In the genomic region with DNA sequence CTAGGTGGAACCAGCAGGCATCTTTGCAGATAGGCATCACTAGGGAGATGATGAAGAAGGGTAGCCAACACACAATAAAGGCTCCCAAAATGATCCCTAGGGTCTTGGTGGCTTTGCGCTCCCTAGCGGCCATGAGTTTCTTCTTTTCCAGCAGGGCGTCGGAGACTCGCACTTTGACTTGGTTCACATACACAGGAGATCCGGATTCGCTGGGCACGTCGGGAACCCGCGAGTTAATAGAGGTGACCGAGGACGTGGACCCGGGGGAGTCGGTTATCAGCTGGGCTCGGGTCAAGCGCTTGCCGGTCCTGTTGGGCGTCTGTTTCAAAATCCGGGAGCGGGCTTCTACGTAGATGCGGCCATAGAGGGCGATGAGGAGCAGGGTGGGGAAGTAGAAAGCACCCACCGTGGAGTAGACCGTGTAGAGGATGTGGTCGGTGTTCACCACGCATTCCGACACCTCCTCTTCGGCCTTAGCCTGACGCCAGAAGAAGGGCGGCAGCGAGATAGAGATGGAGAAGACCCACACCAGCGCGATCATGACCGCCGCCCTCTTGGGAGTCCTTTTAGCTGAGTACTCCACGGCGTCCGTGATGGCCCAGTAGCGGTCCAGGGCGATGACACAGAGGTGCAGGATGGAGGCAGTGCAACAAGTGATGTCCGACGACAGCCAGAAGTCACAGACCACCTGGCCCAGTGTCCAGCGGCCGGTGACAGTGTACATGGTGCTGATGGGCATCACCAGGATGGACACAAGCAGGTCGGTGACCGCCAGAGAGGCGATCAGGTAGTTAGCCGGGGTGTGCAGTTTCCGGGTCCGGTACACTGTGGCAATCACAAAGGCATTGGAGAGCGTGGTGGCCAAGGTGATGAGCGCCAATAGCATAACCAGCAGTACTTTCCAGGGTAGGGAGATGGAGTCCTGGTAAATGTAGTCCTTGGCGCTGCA, we compare ENCODE assay signal across 9 cellular contexts. TPM values are rescaled to one million over a fixed set of nuclear protein-coding genes. Genes with fewer than 3 reads are reported as not detected.
DNase-seq lines count a peak whose midpoint lies in the region; ATAC-seq, FAIRE-seq and TF ChIP-seq lines count a peak whose summit lies in the region.
"Had no signal": no experiment of that assay in that cellular context is flagged by ENCODE, and none has a peak within 500 bp of the region (broad histone marks: within the 10 kb centered on the region; RNA-seq: fewer than 3 reads in every experiment).

No MANE protein-coding gene starts in this region.

- TF ChIP-seq RAD21 in HepG2 (CRISPR knock-in tag; IDR thresholded peaks at IDR 0.05) = no peak

- no TSS peak for BruUV-seq in HepG2 (replicated peaks; lab: Mats Ljungman, UMichigan)

- peaks cover 62% of the 10 kb centered on the region for H3K27me3 ChIP-seq in HUES6 (ENCODE audit: control insufficient read depth, insufficient read depth, low read length)
- peaks cover 56 to 57% (median 56%) of the 10 kb centered on the region in 3 donors for H3K27me3 ChIP-seq in skeletal muscle tissue (ENCODE audit: control insufficient read depth in 3 of 3, insufficient read depth in 3 of 3, low read length in 3 of 3)
- H3K27me3 ChIP-seq in HepG2 (ENCODE audit: control insufficient read depth in 1 of 2, insufficient read depth in 2 of 2, low read length in 2 of 2) = peaks cover 1 to 44% of the 10 kb centered on the region in 2 experiments; a peak in 3 of 5 replicates

- H3K9ac ChIP-seq in HUES6 (ENCODE audit: low read length) = peak overlapping the region; percentile 47
- H3K9ac ChIP-seq in skeletal muscle tissue (ENCODE audit: low read depth in 1 of 3, low read length in 3 of 3) = no peak overlapping the region
- H3K9ac ChIP-seq in HepG2 (ENCODE audit: insufficient read depth, low read depth, low read length) = no peak overlapping the region

- H3K36me3 ChIP-seq in HUES6 (ENCODE audit: control insufficient read depth, insufficient read depth, low read length) = no peaks in the 10 kb centered on the region
- H3K36me3 ChIP-seq in skeletal muscle tissue (ENCODE audit: control insufficient read depth in 3 of 3, insufficient read depth in 3 of 3, low read length in 3 of 3) = no peaks in the 10 kb centered on the region
- no peaks in the 10 kb centered on the region for H3K36me3 ChIP-seq in HepG2 (replicated peaks in 1 of 2; ENCODE audit: control insufficient read depth in 1 of 2, insufficient read depth in 2 of 2, low read length in 2 of 2)

- TF ChIP-seq CTCF in astrocyte of the spinal cord (IDR thresholded peaks at IDR 0.05; ENCODE audit: low read depth, low read length) (peak; percentile 44), HepG2 (CRISPR knock-in tag; IDR thresholded peaks at IDR 0.05) (no peak)

- intact Hi-C loops in HepG2 (cut with micrococcal nuclease; ENCODE audit: unreplicated experiment) = loop anchor here (10.0 kb wide), 1 partner anchor 282 kb away; no protein-coding TSS in a partner anchor

- POLR2A ChIA-PET in HepG2 (lab: Yijun Ruan, JAX) = no interaction called here

- H3K4me3 ChIP-seq in HUES6 (ENCODE audit: low read depth, low read length) = peak overlapping the region; percentile 92
- H3K4me3 ChIP-seq in astrocyte of the spinal cord (ENCODE audit: low read depth, low read length) = peak overlapping the region; percentile 57
- peak overlapping the region; percentile 74 for H3K4me3 ChIP-seq in iPS-18c (ENCODE audit: insufficient read depth, low read depth, low read length)
- peak overlapping the region; percentile 25 to 58 (median 38) for H3K4me3 ChIP-seq in skeletal muscle tissue (ENCODE audit: low read length in 3 of 3)
- no peak overlapping the region for H3K4me3 ChIP-seq in HepG2 (replicated peaks in 1 of 3; ENCODE audit: insufficient read depth in 1 of 3, low read depth in 2 of 3, low read length in 3 of 3)

- DNase-seq in astrocyte of the spinal cord (ENCODE audit: low read depth, low spot score) = peak; percentile 51
- no peak for DNase-seq in NCI-H526 (lab: John Stamatoyannopoulos, UW)
- DNase-seq in HepG2 (ENCODE audit: low spot score) = no peak
- DNase-seq in AML-193 (lab: John Stamatoyannopoulos, UW) = no peak
- DNase-seq in stimulated activated CD4-positive, alpha-beta T cell treated with anti-CD3 and anti-CD28 coated beads, Interleukin-12 subunit alpha, Interleukin-12 subunit beta, amount 100 ng/mL, for 4 hours = no peak

- FAIRE-seq in HepG2 (lab: Jason Lieb, UNC) = no peak

- no peaks in the 10 kb centered on the region for H3K9me3 ChIP-seq in HUES6 (ENCODE audit: control insufficient read depth, insufficient read depth, low read depth, low read length)
- no peaks in the 10 kb centered on the region for H3K9me3 ChIP-seq in iPS-18c (ENCODE audit: control insufficient read depth, insufficient read depth, low read length)
- no peaks in the 10 kb centered on the region for H3K9me3 ChIP-seq in skeletal muscle tissue (ENCODE audit: control insufficient read depth in 3 of 3, low read length in 3 of 3)
- no peaks in the 10 kb centered on the region for H3K9me3 ChIP-seq in HepG2 (ENCODE audit: low read length)

- no peak for TF ChIP-seq EP300 in HepG2 (IDR thresholded peaks at IDR 0.05; ENCODE audit: low read depth in 2 of 2, low read length in 2 of 2)
- TF ChIP-seq EP300 in HepG2 (CRISPR knock-in tag; IDR thresholded peaks at IDR 0.05; ENCODE audit: borderline replicate concordance) = no peak

- H3K79me2 ChIP-seq in HepG2 (ENCODE audit: insufficient read depth, low read length) = no peaks in the 10 kb centered on the region

- CTCF ChIA-PET in HepG2 (lab: Yijun Ruan, JAX; ENCODE audit: low intra/inter-chr PET ratio, low total read pairs) = no interaction called here

- no peak overlapping the region for H3K4me2 ChIP-seq in HepG2 (ENCODE audit: low read depth, low read length)

- no peak for TF ChIP-seq POLR2A in HepG2 (IDR thresholded peaks at IDR 0.05; ENCODE audit: insufficient read depth in 1 of 2, low read depth in 2 of 2, low read length in 2 of 2)

- H3K4me1 ChIP-seq in HUES6 (ENCODE audit: control insufficient read depth, insufficient read depth, low read length) (peaks cover 23% of the 10 kb centered on the region), skeletal muscle tissue (ENCODE audit: control insufficient read depth in 3 of 3, insufficient read depth in 3 of 3, low read length in 3 of 3) (peaks cover 13 to 27% (median 16%) of the 10 kb centered on the region in 3 donors), HepG2 (ENCODE audit: insufficient read depth, low read length) (no peaks in the 10 kb centered on the region)

- no peaks in the 10 kb centered on the region for H4K20me1 ChIP-seq in HepG2 (ENCODE audit: insufficient read depth, low read length)

- 60% methylated on average over 41 of the region's 55 CpGs for WGBS in HepG2 (ENCODE audit: low lambda C conversion rate)

- no peak overlapping the region for H3K27ac ChIP-seq in HUES6 (ENCODE audit: low read depth, low read length)
- H3K27ac ChIP-seq in skeletal muscle tissue (ENCODE audit: low read depth, low read length) = no peak overlapping the region
- no peak overlapping the region for H3K27ac ChIP-seq in HepG2 (ENCODE audit: extremely low read length, insufficient read depth, low read length)

- no peak for ATAC-seq in HepG2

- no peak overlapping the region for H2AFZ ChIP-seq in HepG2 (ENCODE audit: low read length)

- in situ Hi-C loops in astrocyte of the spinal cord (cut with HindIII; ENCODE audit: low sequenced_read_pairs) (no loop called here), HepG2 (cut with HindIII; ENCODE audit: extremely low pct_ligation_motif_present, low pct_unique_long_range_greater_than_20kb) (no loop called here)

TF ChIP-seq in HepG2, 621 proteins besides CTCF, POLR2A, EP300 and RAD21 (continues in another document):
- TF ChIP-seq ZNF205 (CRISPR knock-in tag; IDR thresholded peaks at IDR 0.05) (no peak), HMG20B (CRISPR knock-in tag; conservative IDR thresholded peaks at IDR 0.05) (no peak), REL (CRISPR knock-in tag; conservative IDR thresholded peaks at IDR 0.05) (no peak), ZNF160 (CRISPR knock-in tag; IDR thresholded peaks at IDR 0.05) (no peak), ZFP1 (CRISPR knock-in tag; IDR thresholded peaks at IDR 0.05) (no peak), SYNCRIP (IDR thresholded peaks at IDR 0.05; ENCODE audit: insufficient read depth, low read depth, low read length) (no peak), ZSCAN29 (CRISPR knock-in tag; conservative IDR thresholded peaks at IDR 0.05) (no peak)
- TF ChIP-seq, protein P1, sequence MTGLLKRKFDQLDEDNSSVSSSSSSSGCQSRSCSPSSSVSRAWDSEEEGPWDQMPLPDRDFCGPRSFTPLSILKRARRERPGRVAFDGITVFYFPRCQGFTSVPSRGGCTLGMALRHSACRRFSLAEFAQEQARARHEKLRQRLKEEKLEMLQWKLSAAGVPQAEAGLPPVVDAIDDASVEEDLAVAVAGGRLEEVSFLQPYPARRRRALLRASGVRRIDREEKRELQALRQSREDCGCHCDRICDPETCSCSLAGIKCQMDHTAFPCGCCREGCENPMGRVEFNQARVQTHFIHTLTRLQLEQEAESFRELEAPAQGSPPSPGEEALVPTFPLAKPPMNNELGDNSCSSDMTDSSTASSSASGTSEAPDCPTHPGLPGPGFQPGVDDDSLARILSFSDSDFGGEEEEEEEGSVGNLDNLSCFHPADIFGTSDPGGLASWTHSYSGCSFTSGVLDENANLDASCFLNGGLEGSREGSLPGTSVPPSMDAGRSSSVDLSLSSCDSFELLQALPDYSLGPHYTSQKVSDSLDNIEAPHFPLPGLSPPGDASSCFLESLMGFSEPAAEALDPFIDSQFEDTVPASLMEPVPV (CRISPR knock-in tag; IDR thresholded peaks at IDR 0.05) = no peak

RNA-seq across cellular contexts. Expression of gene HTR1B, which starts 0.7 kb away (rescaled TPM):
- not detected for total RNA-seq in skeletal muscle tissue
- not detected in 2 replicates for total RNA-seq in HepG2 (2016; rRNA removed; fragmentation: Illumina TruSeq; extraction: Trizol)
- total RNA-seq in HepG2 (2016; cell fraction: cytosol; rRNA removed; fragmentation: Illumina TruSeq; extraction: Trizol; ENCODE audit: low read depth) = not detected in 2 replicates
- not detected in 2 replicates for total RNA-seq in HepG2 (2016; cell fraction: insoluble cytoplasmic fraction; rRNA removed; fragmentation: Illumina TruSeq; extraction: Trizol)
- not detected in 2 replicates for total RNA-seq in HepG2 (2016; cell fraction: membrane; rRNA removed; fragmentation: Illumina TruSeq; extraction: Trizol)
- not detected in 2 replicates for total RNA-seq in HepG2 (2016; cell fraction: nucleus; rRNA removed; fragmentation: Illumina TruSeq; extraction: Trizol)
- not detected in 2 replicates for polyA plus RNA-seq in HepG2 (2011; rRNA removed)
- not detected in 2 replicates for polyA plus RNA-seq in HepG2 (2011; cell fraction: cytosol; rRNA removed)
- not detected in 2 replicates for polyA plus RNA-seq in HepG2 (2011; cell fraction: nucleus; rRNA removed)
- polyA plus RNA-seq in HepG2 (2012) = not detected in 2 replicates
- not detected in 2 replicates for polyA plus RNA-seq in HepG2 (2016; cell fraction: cytosol; fragmentation: Illumina TruSeq; extraction: Trizol; ENCODE audit: low read depth)
- not detected in 2 replicates for polyA plus RNA-seq in HepG2 (2016; cell fraction: insoluble cytoplasmic fraction; fragmentation: Illumina TruSeq; extraction: Trizol; ENCODE audit: low read depth)
- polyA plus RNA-seq in HepG2 (2016; cell fraction: membrane; fragmentation: Illumina TruSeq; extraction: Trizol; ENCODE audit: low read depth) = not detected in 2 replicates
- not detected in 2 replicates for polyA plus RNA-seq in HepG2 (2016; cell fraction: nucleus; fragmentation: Illumina TruSeq; extraction: Trizol; ENCODE audit: insufficient read depth, low read depth)
- 0.19 TPM in 1 of 2 replicates, not detected in the other for polyA minus RNA-seq in HepG2 (2011; rRNA and poly(A)+ RNA removed; ENCODE audit: low replicate concordance)
- not detected in 2 replicates for polyA minus RNA-seq in HepG2 (2011; cell fraction: cytosol; rRNA and poly(A)+ RNA removed)
- not detected in 2 replicates for polyA minus RNA-seq in HepG2 (2011; cell fraction: nucleus; rRNA and poly(A)+ RNA removed)
- total RNA-seq: HT1080 had no signal

Comparison
In these comparisons a context has a peak if more than half of its experiments do, and no peak if none do; other contexts are left out.
1. H3K4me3 ChIP-seq: peak in HUES6 (single experiment), astrocyte of the spinal cord (single experiment), iPS-18c (single experiment) and skeletal muscle tissue (3 of 3); none in HepG2 (0 of 3).